ENCODE assay signal across 8 cellular contexts in genomic region chr3:4982773-4983738, GRCh38. TPM values are rescaled to one million over a fixed set of nuclear protein-coding genes. Genes with fewer than 3 reads are reported as not detected.
DNase-seq lines count a peak whose midpoint lies in the region; ATAC-seq and TF ChIP-seq lines count a peak whose summit lies in the region.

No MANE protein-coding gene starts in this region.

- no peaks in the 10 kb centered on the region for H3K27me3 ChIP-seq in breast epithelium
- H3K27me3 ChIP-seq in mucosa of rectum (ENCODE audit: control insufficient read depth in 2 of 2, insufficient read depth in 2 of 2, low read length in 2 of 2) = no peaks in the 10 kb centered on the region

- intact Hi-C loops in breast epithelium (cut with DNase I; ENCODE audit: low total_unique reads) = no loop called here

- no peaks in the 10 kb centered on the region for H3K9me3 Mint-ChIP-seq in IgD-negative memory B cell

- H3K36me3 ChIP-seq in breast epithelium = no peaks in the 10 kb centered on the region
- peaks cover 12 to 16% of the 10 kb centered on the region in 2 donors for H3K36me3 ChIP-seq in mucosa of rectum (ENCODE audit: control insufficient read depth in 2 of 2, insufficient read depth in 2 of 2, low read length in 2 of 2)

- no peak for TF ChIP-seq POLR2A in breast epithelium (IDR thresholded peaks at IDR 0.05)

- POLR2A ChIA-PET in AG04449 (lab: Yijun Ruan, JAX) = interaction anchor here (0.6 to 4.1 kb wide), 10 partner anchors 11 to 276 kb away, joined by 3 to 44 read pairs (median 5); no protein-coding TSS in a partner anchor

- DNase-seq in AG04449 (ENCODE audit: low read depth, low spot score) = no peak
- no peak for DNase-seq in breast epithelium (ENCODE audit: low spot score in 2 of 2)
- DNase-seq in activated CD4-positive, CD25-positive, alpha-beta regulatory T cell treated with anti-CD3 and anti-CD28 coated beads, Interleukin-2, amount 50 U/mL, for 72 hours = no peak
- no peak for DNase-seq in central memory CD4-positive, alpha-beta T cell
- DNase-seq in cerebellum (ENCODE audit: low spot score) = no peak

- peak overlapping the region; percentile 45 for H3K4me3 ChIP-seq in AG04449 (ENCODE audit: low read depth, low read length)
- peak overlapping the region; percentile 25 to 95 (median 82) for H3K4me3 ChIP-seq in breast epithelium
- peak overlapping the region; percentile 52 to 98 for H3K4me3 ChIP-seq in mucosa of rectum (ENCODE audit: low read length in 2 of 2)

- peak overlapping the region; percentile 14 to 74 for H3K9ac ChIP-seq in mucosa of rectum (ENCODE audit: low read depth in 1 of 2, low read length in 2 of 2)

- H3K9me3 ChIP-seq in breast epithelium (no peaks in the 10 kb centered on the region), mucosa of rectum (ENCODE audit: control insufficient read depth in 2 of 2, low read length in 2 of 2) (no peaks in the 10 kb centered on the region)

- ATAC-seq in GM19351 (IDR thresholded peaks at IDR 0.05; ENCODE audit: unreplicated experiment) = no peak

- peak overlapping the region; percentile 95 to 100 for H3K27ac ChIP-seq in breast epithelium
- H3K27ac ChIP-seq in mucosa of rectum (ENCODE audit: low read depth in 2 of 2, low read length in 2 of 2) = peak overlapping the region; percentile 76 to 77

- TF ChIP-seq CTCF in AG04449 (IDR thresholded peaks at IDR 0.05; ENCODE audit: insufficient read depth, low read length, missing control alignments) = no peak
- TF ChIP-seq CTCF in breast epithelium (IDR thresholded peaks at IDR 0.05) = no peak

- H3K27me3 Mint-ChIP-seq in IgD-negative memory B cell = no peaks in the 10 kb centered on the region

- H3K4me1 Mint-ChIP-seq in IgD-negative memory B cell = peaks cover 42 to 56% (median 52%) of the 10 kb centered on the region in 3 donors

- H3K36me3 Mint-ChIP-seq in IgD-negative memory B cell = peaks cover 3% of the 10 kb centered on the region

- CTCF ChIA-PET in AG04449 (lab: Yijun Ruan, JAX) = interaction anchor here (0.5 to 17.4 kb wide), 13 partner anchors 10 to 309 kb away, joined by 3 to 411 read pairs (median 5); no protein-coding TSS in a partner anchor

- H3K4me3 Mint-ChIP-seq in IgD-negative memory B cell = peak overlapping the region; percentile 76 to 90 (median 88)

- H3K27ac Mint-ChIP-seq in IgD-negative memory B cell = peak overlapping the region; percentile 94 to 99 (median 97)

- peaks cover 23 to 42% of the 10 kb centered on the region in 2 donors for H3K4me1 ChIP-seq in breast epithelium
- H3K4me1 ChIP-seq in mucosa of rectum (ENCODE audit: control insufficient read depth in 2 of 2, insufficient read depth in 2 of 2, low read length in 2 of 2) = peaks cover 37 to 60% of the 10 kb centered on the region in 2 donors

RNA-seq across cellular contexts. Expression of gene BHLHE40, which starts 3.8 kb away (rescaled TPM):
- 11.1 TPM for polyA plus RNA-seq in IgD-negative memory B cell
- 100 to 1,000 TPM in 2 of 3 donors, 10 to 100 TPM in 1; 13.8 to 177 (median 135) TPM for total RNA-seq in breast epithelium
- total RNA-seq in cerebellum = 6.5 TPM
